2 cellular contexts compared by ENCODE assay signal in genomic region chrX:72028701-72029470, GRCh38.
TF ChIP-seq lines count a peak whose summit lies in the region.

No MANE protein-coding gene starts in this region.

TF ChIP-seq in liver, 16 proteins besides CTCF, POLR2A, EP300 and RAD21 (continued from another document):
- TF ChIP-seq, protein P1, sequence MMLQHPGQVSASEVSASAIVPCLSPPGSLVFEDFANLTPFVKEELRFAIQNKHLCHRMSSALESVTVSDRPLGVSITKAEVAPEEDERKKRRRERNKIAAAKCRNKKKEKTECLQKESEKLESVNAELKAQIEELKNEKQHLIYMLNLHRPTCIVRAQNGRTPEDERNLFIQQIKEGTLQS (IDR thresholded peaks at IDR 0.05): no peak
- no peak for TF ChIP-seq FOXA1 (IDR thresholded peaks at IDR 0.05)
- TF ChIP-seq, protein P2, sequence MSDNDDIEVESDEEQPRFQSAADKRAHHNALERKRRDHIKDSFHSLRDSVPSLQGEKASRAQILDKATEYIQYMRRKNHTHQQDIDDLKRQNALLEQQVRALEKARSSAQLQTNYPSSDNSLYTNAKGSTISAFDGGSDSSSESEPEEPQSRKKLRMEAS (IDR thresholded peaks at IDR 0.05): no peak
TF ChIP-seq in liver: peak in this region for 0.

TF ChIP-seq in HepG2, 621 proteins besides CTCF, POLR2A, EP300 and RAD21:
- TF ChIP-seq, protein P3, sequence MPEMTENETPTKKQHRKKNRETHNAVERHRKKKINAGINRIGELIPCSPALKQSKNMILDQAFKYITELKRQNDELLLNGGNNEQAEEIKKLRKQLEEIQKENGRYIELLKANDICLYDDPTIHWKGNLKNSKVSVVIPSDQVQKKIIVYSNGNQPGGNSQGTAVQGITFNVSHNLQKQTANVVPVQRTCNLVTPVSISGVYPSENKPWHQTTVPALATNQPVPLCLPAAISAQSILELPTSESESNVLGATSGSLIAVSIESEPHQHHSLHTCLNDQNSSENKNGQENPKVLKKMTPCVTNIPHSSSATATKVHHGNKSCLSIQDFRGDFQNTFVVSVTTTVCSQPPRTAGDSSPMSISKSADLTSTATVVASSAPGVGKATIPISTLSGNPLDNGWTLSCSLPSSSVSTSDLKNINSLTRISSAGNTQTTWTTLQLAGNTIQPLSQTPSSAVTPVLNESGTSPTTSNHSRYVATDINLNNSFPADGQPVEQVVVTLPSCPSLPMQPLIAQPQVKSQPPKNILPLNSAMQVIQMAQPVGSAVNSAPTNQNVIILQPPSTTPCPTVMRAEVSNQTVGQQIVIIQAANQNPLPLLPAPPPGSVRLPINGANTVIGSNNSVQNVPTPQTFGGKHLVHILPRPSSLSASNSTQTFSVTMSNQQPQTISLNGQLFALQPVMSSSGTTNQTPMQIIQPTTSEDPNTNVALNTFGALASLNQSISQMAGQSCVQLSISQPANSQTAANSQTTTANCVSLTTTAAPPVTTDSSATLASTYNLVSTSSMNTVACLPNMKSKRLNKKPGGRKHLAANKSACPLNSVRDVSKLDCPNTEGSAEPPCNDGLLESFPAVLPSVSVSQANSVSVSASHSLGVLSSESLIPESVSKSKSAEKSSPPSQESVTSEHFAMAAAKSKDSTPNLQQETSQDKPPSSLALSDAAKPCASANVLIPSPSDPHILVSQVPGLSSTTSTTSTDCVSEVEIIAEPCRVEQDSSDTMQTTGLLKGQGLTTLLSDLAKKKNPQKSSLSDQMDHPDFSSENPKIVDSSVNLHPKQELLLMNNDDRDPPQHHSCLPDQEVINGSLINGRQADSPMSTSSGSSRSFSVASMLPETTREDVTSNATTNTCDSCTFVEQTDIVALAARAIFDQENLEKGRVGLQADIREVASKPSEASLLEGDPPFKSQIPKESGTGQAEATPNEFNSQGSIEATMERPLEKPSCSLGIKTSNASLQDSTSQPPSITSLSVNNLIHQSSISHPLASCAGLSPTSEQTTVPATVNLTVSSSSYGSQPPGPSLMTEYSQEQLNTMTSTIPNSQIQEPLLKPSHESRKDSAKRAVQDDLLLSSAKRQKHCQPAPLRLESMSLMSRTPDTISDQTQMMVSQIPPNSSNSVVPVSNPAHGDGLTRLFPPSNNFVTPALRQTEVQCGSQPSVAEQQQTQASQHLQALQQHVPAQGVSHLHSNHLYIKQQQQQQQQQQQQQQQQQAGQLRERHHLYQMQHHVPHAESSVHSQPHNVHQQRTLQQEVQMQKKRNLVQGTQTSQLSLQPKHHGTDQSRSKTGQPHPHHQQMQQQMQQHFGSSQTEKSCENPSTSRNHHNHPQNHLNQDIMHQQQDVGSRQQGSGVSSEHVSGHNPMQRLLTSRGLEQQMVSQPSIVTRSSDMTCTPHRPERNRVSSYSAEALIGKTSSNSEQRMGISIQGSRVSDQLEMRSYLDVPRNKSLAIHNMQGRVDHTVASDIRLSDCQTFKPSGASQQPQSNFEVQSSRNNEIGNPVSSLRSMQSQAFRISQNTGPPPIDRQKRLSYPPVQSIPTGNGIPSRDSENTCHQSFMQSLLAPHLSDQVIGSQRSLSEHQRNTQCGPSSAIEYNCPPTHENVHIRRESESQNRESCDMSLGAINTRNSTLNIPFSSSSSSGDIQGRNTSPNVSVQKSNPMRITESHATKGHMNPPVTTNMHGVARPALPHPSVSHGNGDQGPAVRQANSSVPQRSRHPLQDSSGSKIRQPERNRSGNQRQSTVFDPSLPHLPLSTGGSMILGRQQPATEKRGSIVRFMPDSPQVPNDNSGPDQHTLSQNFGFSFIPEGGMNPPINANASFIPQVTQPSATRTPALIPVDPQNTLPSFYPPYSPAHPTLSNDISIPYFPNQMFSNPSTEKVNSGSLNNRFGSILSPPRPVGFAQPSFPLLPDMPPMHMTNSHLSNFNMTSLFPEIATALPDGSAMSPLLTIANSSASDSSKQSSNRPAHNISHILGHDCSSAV (CRISPR knock-in tag; IDR thresholded peaks at IDR 0.05; ENCODE audit: borderline replicate concordance): no peak
- no peak for TF ChIP-seq SRSF9 (IDR thresholded peaks at IDR 0.05; ENCODE audit: borderline replicate concordance, insufficient read depth, low read depth, low read length, poor library complexity, severe bottlenecking)
- no peak for TF ChIP-seq TBP (CRISPR knock-in tag; IDR thresholded peaks at IDR 0.05)
- no peak for TF ChIP-seq ELK4 (CRISPR knock-in tag; IDR thresholded peaks at IDR 0.05; ENCODE audit: borderline replicate concordance)
- TF ChIP-seq RBM22 (optimal IDR thresholded peaks at IDR 0.05; ENCODE audit: low read length): no peak
- no peak for TF ChIP-seq YEATS4 (CRISPR knock-in tag; IDR thresholded peaks at IDR 0.05; ENCODE audit: borderline replicate concordance)
